Comparison of ENCODE assay signal across 1 cellular context in genomic region chr17:30599424-30600061, GRCh38.
TF ChIP-seq lines count a peak whose summit lies in the region.

No MANE protein-coding gene starts in this region.

TF ChIP-seq in WTC11, 78 proteins besides CTCF, POLR2A, EP300 and RAD21 (continued from another document):
- TF ChIP-seq FOXK1 (CRISPR knock-in tag; IDR thresholded peaks at IDR 0.05): no peak
TF ChIP-seq in WTC11: peak in this region for 0.
